13 cellular contexts compared by ENCODE assay signal in the genomic region with DNA sequence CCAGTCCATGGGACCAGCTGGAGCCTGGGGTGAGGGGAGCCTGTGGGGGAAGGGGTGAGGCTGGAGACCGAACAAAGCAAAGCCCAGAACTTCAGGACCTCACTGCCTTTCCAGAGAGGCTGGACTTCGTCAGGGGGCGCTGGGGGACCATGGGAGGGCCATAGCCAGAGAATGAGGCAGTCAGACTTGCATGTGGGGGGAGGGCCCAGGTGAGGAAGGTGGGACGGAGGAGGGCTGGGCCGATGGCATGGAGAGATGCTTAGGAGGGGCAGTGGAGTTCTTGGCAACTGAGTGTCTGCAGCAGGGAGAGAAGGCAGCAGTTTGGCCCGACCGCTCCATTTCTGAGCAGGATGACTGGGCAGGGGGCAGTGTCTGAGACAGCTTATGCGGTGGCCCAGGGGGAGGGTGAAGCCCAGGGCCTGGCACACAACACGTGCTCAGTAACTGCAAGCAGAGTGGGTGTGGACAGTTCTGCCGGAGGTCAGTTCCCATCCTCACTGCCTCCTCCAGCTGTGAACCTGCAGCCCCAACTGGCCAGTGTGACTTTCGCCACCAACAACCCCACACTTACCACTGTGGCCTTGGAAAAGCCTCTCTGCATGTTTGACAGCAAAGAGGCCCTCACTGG. TPM values are rescaled to one million over a fixed set of nuclear protein-coding genes. Genes with fewer than 3 reads are reported as not detected.
A peak's percentile ranks its signal among the peaks of the same experiment; 100 is the strongest.
DNase-seq lines count a peak whose midpoint lies in the region; ATAC-seq and TF ChIP-seq lines count a peak whose summit lies in the region.
"Had no signal": no experiment of that assay in that cellular context is flagged by ENCODE, and none has a peak within 500 bp of the region (broad histone marks: within the 10 kb centered on the region; RNA-seq: fewer than 3 reads in every experiment).

No MANE protein-coding gene starts in this region.

- H3K27ac ChIP-seq in OCI-LY3 (ENCODE audit: low read length) (peak overlapping the region; percentile 47), heart left ventricle (no peak overlapping the region), parathyroid adenoma (no peak overlapping the region), RWPE1 (no peak overlapping the region)
- no peak overlapping the region for H3K27ac ChIP-seq in CD4-positive, alpha-beta memory T cell (ENCODE audit: low read depth, low read length)
- H3K27ac ChIP-seq: lower lobe of right lung had no signal

- peak overlapping the region; percentile 83 for H3K9ac ChIP-seq in OCI-LY3 (ENCODE audit: low read length)
- no peak overlapping the region for H3K9ac ChIP-seq in parathyroid adenoma

- H3K4me1 Mint-ChIP-seq in CD4-positive, alpha-beta memory T cell = peaks cover 0 to 4% (median 3%) of the 10 kb centered on the region in 4 donors
- H3K4me1 Mint-ChIP-seq: activated naive CD8-positive, alpha-beta T cell treated with anti-CD3 and anti-CD28 coated beads, Interleukin-2, amount 10 ng/mL, durations not matched to agents 7 days and 5 days had no signal

- H3K79me2 ChIP-seq in OCI-LY3 (ENCODE audit: low read length) (no peaks in the 10 kb centered on the region), parathyroid adenoma (no peaks in the 10 kb centered on the region)

- H3K27ac Mint-ChIP-seq in CD4-positive, alpha-beta memory T cell = no peak overlapping the region
- H3K27ac Mint-ChIP-seq: activated naive CD8-positive, alpha-beta T cell treated with anti-CD3 and anti-CD28 coated beads, Interleukin-2, amount 10 ng/mL, durations not matched to agents 7 days and 5 days had no signal

- no peaks in the 10 kb centered on the region for H3K9me3 ChIP-seq in OCI-LY3 (ENCODE audit: insufficient read depth, low read length)
- no peaks in the 10 kb centered on the region for H3K9me3 ChIP-seq in heart left ventricle
- no peaks in the 10 kb centered on the region for H3K9me3 ChIP-seq in parathyroid adenoma (ENCODE audit: control insufficient read depth, low read length)
- no peaks in the 10 kb centered on the region for H3K9me3 ChIP-seq in CD4-positive, alpha-beta memory T cell (ENCODE audit: control insufficient read depth in 1 of 2, low read length in 2 of 2)
- H3K9me3 ChIP-seq: lower lobe of right lung had no signal

- no peak for TF ChIP-seq POLR2A in heart left ventricle (IDR thresholded peaks at IDR 0.05)

- no peaks in the 10 kb centered on the region for H3K36me3 Mint-ChIP-seq in CD4-positive, alpha-beta memory T cell
- H3K36me3 Mint-ChIP-seq: activated naive CD8-positive, alpha-beta T cell treated with anti-CD3 and anti-CD28 coated beads, Interleukin-2, amount 10 ng/mL, durations not matched to agents 7 days and 5 days had no signal

- WGBS in heart left ventricle, 4 donors = 45 to 74% (median 50%) methylated on average over 8 to 11 of the region's 11 CpGs

- DNase-seq in G401 (ENCODE audit: low spot score) = peak; percentile 8
- DNase-seq in heart left ventricle = no peak
- no peak for DNase-seq in CD4-positive, alpha-beta memory T cell
- DNase-seq in activated CD8-positive, alpha-beta memory T cell treated with anti-CD3 and anti-CD28 coated beads, Interleukin-2, amount 50 U/mL, for 4 hours = no peak
- no peak for DNase-seq in RWPE1 (ENCODE audit: low spot score)
- DNase-seq: COR-L47, NCI-H1694, T1000 had no signal

- intact Hi-C loops in heart left ventricle (cut with DNase I) = loop anchor here in 1 of 10 donors (2.0 kb wide), 1 partner anchor 23 kb away; the partner anchor contains the start of gene FAM118A
- intact Hi-C loops in CD4-positive, alpha-beta memory T cell (cut with micrococcal nuclease) = no loop called here

- H3K27me3 ChIP-seq in OCI-LY3 (ENCODE audit: low read depth, low read length) = no peaks in the 10 kb centered on the region
- peaks cover 0 to 21% (median 0%) of the 10 kb centered on the region in 9 donors for H3K27me3 ChIP-seq in heart left ventricle
- no peaks in the 10 kb centered on the region for H3K27me3 ChIP-seq in parathyroid adenoma (ENCODE audit: control insufficient read depth, insufficient read depth, low read length)
- peaks cover 3% of the 10 kb centered on the region for H3K27me3 ChIP-seq in CD4-positive, alpha-beta memory T cell (ENCODE audit: insufficient read depth, low read length)

- H3K4me1 ChIP-seq in OCI-LY3 (ENCODE audit: low read length) (peaks cover 59% of the 10 kb centered on the region), heart left ventricle (peaks cover 0 to 26% (median 7%) of the 10 kb centered on the region in 12 donors), parathyroid adenoma (peaks cover 2% of the 10 kb centered on the region)
- H3K4me1 ChIP-seq in CD4-positive, alpha-beta memory T cell (ENCODE audit: insufficient read depth, low read length) = peaks cover 6% of the 10 kb centered on the region

- CTCF ChIA-PET in CD4-positive, alpha-beta memory T cell (lab: Charles Lee; ENCODE audit: partially characterized antibody) = no interaction called here
- CTCF ChIA-PET in RWPE1 (lab: Yijun Ruan, JAX) = interaction anchor here (0.7 kb wide), 1 partner anchor 144 kb away, joined by 3 read pairs; no protein-coding TSS in a partner anchor

- no peaks in the 10 kb centered on the region for H3K9me3 Mint-ChIP-seq in CD4-positive, alpha-beta memory T cell
- H3K9me3 Mint-ChIP-seq: activated naive CD8-positive, alpha-beta T cell treated with anti-CD3 and anti-CD28 coated beads, Interleukin-2, amount 10 ng/mL, durations not matched to agents 7 days and 5 days had no signal

- in situ Hi-C loops in G401 (cut with HindIII; ENCODE audit: low sequenced_read_pairs) = no loop called here

- H4K20me1 ChIP-seq in OCI-LY3 (ENCODE audit: insufficient read depth, low read length) = no peaks in the 10 kb centered on the region

- H3K4me2 ChIP-seq in OCI-LY3 (ENCODE audit: low read length) = peak overlapping the region; percentile 90
- peak overlapping the region; percentile 80 for H3K4me2 ChIP-seq in parathyroid adenoma (ENCODE audit: low read length)

- H2AFZ ChIP-seq in OCI-LY3 (ENCODE audit: low read depth, low read length) (no peak overlapping the region), parathyroid adenoma (no peak overlapping the region)

- H3K36me3 ChIP-seq in OCI-LY3 (replicated peaks; ENCODE audit: low read depth, low read length) (peaks cover 10% of the 10 kb centered on the region), heart left ventricle (no peaks in the 10 kb centered on the region), parathyroid adenoma (ENCODE audit: control insufficient read depth, insufficient read depth, low read length) (no peaks in the 10 kb centered on the region)
- H3K36me3 ChIP-seq in CD4-positive, alpha-beta memory T cell (ENCODE audit: insufficient read depth, low read length) = no peaks in the 10 kb centered on the region
- H3K36me3 ChIP-seq: lower lobe of right lung had no signal

- peaks cover 2 to 9% of the 10 kb centered on the region in 2 donors for H3K27me3 Mint-ChIP-seq in CD4-positive, alpha-beta memory T cell

- H3K4me3 ChIP-seq in OCI-LY3 (ENCODE audit: low read length) (peak overlapping the region; percentile 78), heart left ventricle (no peak overlapping the region), parathyroid adenoma (ENCODE audit: low read depth, low read length) (peak overlapping the region; percentile 28)
- no peak overlapping the region for H3K4me3 ChIP-seq in CD4-positive, alpha-beta memory T cell (ENCODE audit: low read length in 2 of 2)

- ATAC-seq in heart left ventricle = peak in 3 of 4 donors; percentile 17 to 22 (median 18)

- POLR2A ChIA-PET in CD4-positive, alpha-beta memory T cell (lab: Charles Lee; ENCODE audit: partially characterized antibody) = no interaction called here
- POLR2A ChIA-PET in RWPE1 (lab: Yijun Ruan, JAX; ENCODE audit: low non-redundant PET) = no interaction called here

- peak overlapping the region in 1 of 8 donors; percentile 27 for H3K4me3 Mint-ChIP-seq in CD4-positive, alpha-beta memory T cell
- H3K4me3 Mint-ChIP-seq: activated naive CD8-positive, alpha-beta T cell treated with anti-CD3 and anti-CD28 coated beads, Interleukin-2, amount 10 ng/mL, durations not matched to agents 7 days and 5 days had no signal

- peak; percentile 76 for TF ChIP-seq CTCF in OCI-LY3 (IDR thresholded peaks at IDR 0.05; ENCODE audit: low read depth, low read length)
- TF ChIP-seq CTCF in heart left ventricle (IDR thresholded peaks at IDR 0.05) = peak in 2 of 12 donors; percentile 8 to 12
- TF ChIP-seq CTCF in parathyroid adenoma (IDR thresholded peaks at IDR 0.05) = no peak
- TF ChIP-seq CTCF in RWPE1 (conservative IDR thresholded peaks at IDR 0.05; ENCODE audit: low read depth) = no peak

RNA-seq across cellular contexts. Expression of gene UPK3A, which starts 0.8 kb away (rescaled TPM):
- total RNA-seq in G401 (2014; rRNA removed; shearing (Covaris generic)) = not detected in 2 replicates
- under 1 TPM in 2 of 9 donors, not detected in 7; 0.34 to 0.45 TPM for total RNA-seq in heart left ventricle
- polyA plus RNA-seq in heart left ventricle = under 1 TPM in 1 of 2 donors, not detected in 1; 0.15 TPM
- total RNA-seq in CD4-positive, alpha-beta memory T cell = not detected
- not detected for polyA plus RNA-seq in CD4-positive, alpha-beta memory T cell
- total RNA-seq: activated naive CD8-positive, alpha-beta T cell treated with anti-CD3 and anti-CD28 coated beads, Interleukin-2, amount 10 ng/mL, durations not matched to agents 7 days and 5 days; frontal cortex; lower lobe of right lung had no signal

RNA-seq across cellular contexts. Expression of gene FAM118A, which starts 24.2 kb away (rescaled TPM):
- 11.0 and 38.4 TPM in 2 replicates for total RNA-seq in G401 (2014; rRNA removed; shearing (Covaris generic))
- 10 to 100 TPM in 6 of 9 donors, 1 to 10 TPM in 3; 4.0 to 46.8 (median 15.0) TPM for total RNA-seq in heart left ventricle
- 10 to 100 TPM; 13.1 to 17.4 TPM for polyA plus RNA-seq in heart left ventricle
- total RNA-seq in CD4-positive, alpha-beta memory T cell = 100 to 1,000 TPM; 119 to 122 TPM
- 10 to 100 TPM; 34.5 to 51.0 TPM for polyA plus RNA-seq in CD4-positive, alpha-beta memory T cell

RNA-seq across cellular contexts. Expression of gene KIAA0930, which starts 44.9 kb away (rescaled TPM):
- total RNA-seq in G401 (2014; rRNA removed; shearing (Covaris generic)) = 32.8 and 71.4 TPM in 2 replicates
- total RNA-seq in heart left ventricle = 10 to 100 TPM; 14.7 to 67.1 (median 18.7) TPM
- 10 to 100 TPM in 1 of 2 donors, 1 to 10 TPM in 1; 8.5 to 25.1 TPM for polyA plus RNA-seq in heart left ventricle
- 10 to 100 TPM; 27.9 to 36.7 TPM for total RNA-seq in CD4-positive, alpha-beta memory T cell
- 1 to 10 TPM; 1.2 to 1.7 TPM for polyA plus RNA-seq in CD4-positive, alpha-beta memory T cell

Comparison
In these comparisons a context has a peak if more than half of its experiments do, and no peak if none do; other contexts are left out.
1. H3K4me3 ChIP-seq: peak in OCI-LY3 (single experiment) and parathyroid adenoma (single experiment); none in heart left ventricle (0 of 12) and CD4-positive, alpha-beta memory T cell (0 of 2).